Comparison of ENCODE assay signal across 1 cellular context in the genomic region with DNA sequence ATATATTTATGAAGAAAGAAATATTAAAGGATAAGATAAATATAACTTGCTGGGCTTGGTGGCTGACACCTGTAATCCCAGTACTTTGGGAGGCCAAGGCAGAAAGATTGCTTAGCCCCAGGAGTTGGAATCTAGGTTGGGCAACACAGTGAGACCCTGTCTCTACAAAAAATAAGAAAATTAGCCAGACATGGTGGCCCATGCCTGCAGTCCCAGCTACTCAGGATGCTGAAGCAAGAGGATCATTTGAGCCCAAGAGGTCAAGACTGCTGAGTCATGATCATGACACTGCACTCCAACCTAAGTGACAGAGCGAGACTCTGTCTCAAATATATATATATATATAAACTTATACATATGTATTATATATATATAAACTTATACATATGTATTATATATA.
TF ChIP-seq lines count a peak whose summit lies in the region.

No MANE protein-coding gene starts in this region.

TF ChIP-seq in IMR-90, 13 proteins besides CTCF, POLR2A, EP300 and RAD21 (continued from another document):
- peak; percentile 90 for TF ChIP-seq NFE2L2 (IDR thresholded peaks at IDR 0.05; ENCODE audit: low read depth, low read length)
- no peak for TF ChIP-seq FOS (IDR thresholded peaks at IDR 0.05; ENCODE audit: low read depth, low read length)
- no peak for TF ChIP-seq RFX5 (IDR thresholded peaks at IDR 0.05; ENCODE audit: low read depth, low read length)
